ENCODE assay signal across 8 cellular contexts in genomic region chr3:71955549-71956373, GRCh38.
DNase-seq lines count a peak whose midpoint lies in the region; ATAC-seq and TF ChIP-seq lines count a peak whose summit lies in the region.

No MANE protein-coding gene starts in this region.

- H4K20me1 ChIP-seq in HCT116 (ENCODE audit: insufficient read depth), result no peaks in the 10 kb centered on the region

- H3K36me3 ChIP-seq in HCT116 (ENCODE audit: control insufficient read depth in 1 of 2, insufficient read depth in 2 of 2, low read length in 2 of 2), result no peaks in the 10 kb centered on the region

- RAD21 ChIA-PET in HCT116 (lab: Charles Lee; ENCODE audit: low non-redundant PET in 1 of 2, low total read pairs in 2 of 2, uncharacterized antibody in 2 of 2, unreplicated experiment in 2 of 2), result no interaction called here

- no peak overlapping the region for H3K4me3 ChIP-seq in HCT116 (replicated peaks in 1 of 2; ENCODE audit: low read depth in 1 of 2, low read length in 2 of 2)

- H3K4me3 Mint-ChIP-seq in activated naive CD4-positive, alpha-beta T cell treated with anti-CD3 and anti-CD28 coated beads, Interleukin-2, amount 10 ng/mL, durations not matched to agents 7 days and 5 days, result no peak overlapping the region
- H3K4me3 Mint-ChIP-seq in progenitor cell of endocrine pancreas (ENCODE audit: low read depth), result no peak overlapping the region

- peak overlapping the region; percentile 24 for H3K27ac Mint-ChIP-seq in activated naive CD4-positive, alpha-beta T cell treated with anti-CD3 and anti-CD28 coated beads, Interleukin-2, amount 10 ng/mL, durations not matched to agents 7 days and 5 days
- H3K27ac Mint-ChIP-seq in progenitor cell of endocrine pancreas, result no peak overlapping the region

- H3K9me3 ChIP-seq in HCT116 (ENCODE audit: control insufficient read depth in 1 of 2, insufficient read depth in 1 of 2, low read depth in 1 of 2, low read length in 2 of 2), result no peaks in the 10 kb centered on the region

- intact Hi-C loops in HCT116 (cut with micrococcal nuclease), result loop anchor here (1.0 kb wide), 2 partner anchors 310 to 863 kb away; no protein-coding TSS in a partner anchor
- intact Hi-C loops in cardiac septum (cut with DNase I), result loop anchor here (1.0 to 10.0 kb wide), 3 partner anchors 231 to 867 kb away; partner anchors contain the start of gene EIF4E3

- peak; percentile 89 for TF ChIP-seq RAD21 in HCT116 (IDR thresholded peaks at IDR 0.05; ENCODE audit: low read depth)

- BruUV-seq in HCT116 (replicated peaks; lab: Mats Ljungman, UMichigan), result no TSS peak

- CTCF ChIA-PET in HCT116 (lab: Charles Lee), result interaction anchor here (0.6 to 2.2 kb wide), 13 partner anchors 8 to 867 kb away, joined by 3 to 9 read pairs (median 4); no protein-coding TSS in a partner anchor
- CTCF ChIA-PET in activated naive CD4-positive, alpha-beta T cell treated with anti-CD3 and anti-CD28 coated beads, Interleukin-2, amount 10 ng/mL, durations not matched to agents 7 days and 5 days (lab: Charles Lee), result interaction anchor here (0.7 to 1.4 kb wide), 3 partner anchors 221 to 867 kb away, joined by 3 to 6 read pairs (median 4); no protein-coding TSS in a partner anchor

- no peaks in the 10 kb centered on the region for H3K9me2 ChIP-seq in HCT116 (ENCODE audit: insufficient read depth)

- no peaks in the 10 kb centered on the region for H3K9me3 Mint-ChIP-seq in activated naive CD4-positive, alpha-beta T cell treated with anti-CD3 and anti-CD28 coated beads, Interleukin-2, amount 10 ng/mL, durations not matched to agents 7 days and 5 days
- H3K9me3 Mint-ChIP-seq in progenitor cell of endocrine pancreas (ENCODE audit: low read depth), result no peaks in the 10 kb centered on the region

- H3K27me3 Mint-ChIP-seq in activated naive CD4-positive, alpha-beta T cell treated with anti-CD3 and anti-CD28 coated beads, Interleukin-2, amount 10 ng/mL, durations not matched to agents 7 days and 5 days, result no peaks in the 10 kb centered on the region
- H3K27me3 Mint-ChIP-seq in progenitor cell of endocrine pancreas, result peaks cover 9% of the 10 kb centered on the region

- no peak overlapping the region for H3K4me2 ChIP-seq in HCT116 (ENCODE audit: low read length)

- DNase-seq in DMS 273 treated with DMSO at 0.1 percent for 48 hours (lab: John Stamatoyannopoulos, UW) (peak; percentile 8), HCT116 (ENCODE audit: low read depth, low spot score) (peak; percentile 45), NCI-H510A treated with DMSO at 0.1 percent for 48 hours (lab: John Stamatoyannopoulos, UW) (peak; percentile 26), cardiac septum (ENCODE audit: low spot score) (peak; percentile 81), progenitor cell of endocrine pancreas (ENCODE audit: low spot score, unreplicated experiment) (peak; percentile 38), 8988T (no peak)
- peak; percentile 26 for DNase-seq in activated naive CD4-positive, alpha-beta T cell treated with anti-CD3 and anti-CD28 coated beads, Interleukin-2, amount 10 ng/mL, durations not matched to agents 7 days and 5 days

- no peak overlapping the region for H2AFZ ChIP-seq in HCT116 (ENCODE audit: low read depth, low read length, poor library complexity, severe bottlenecking)

- ATAC-seq in HCT116 (peak; percentile 86), HG02759 (IDR thresholded peaks at IDR 0.05; ENCODE audit: unreplicated experiment) (no peak)

- POLR2A ChIA-PET in HCT116 (lab: Charles Lee), result no interaction called here

- H3K36me3 Mint-ChIP-seq in activated naive CD4-positive, alpha-beta T cell treated with anti-CD3 and anti-CD28 coated beads, Interleukin-2, amount 10 ng/mL, durations not matched to agents 7 days and 5 days, result no peaks in the 10 kb centered on the region
- no peaks in the 10 kb centered on the region for H3K36me3 Mint-ChIP-seq in progenitor cell of endocrine pancreas (ENCODE audit: insufficient read depth)

- H3K79me2 ChIP-seq in HCT116 (ENCODE audit: insufficient read depth, low read length), result no peaks in the 10 kb centered on the region

- H3K9ac ChIP-seq in HCT116 (ENCODE audit: low read length), result no peak overlapping the region

- H3K27ac ChIP-seq in HCT116 (ENCODE audit: low read depth, low read length), result no peak overlapping the region

- H3K27me3 ChIP-seq in HCT116 (ENCODE audit: insufficient read depth, low read length), result peaks cover 20% of the 10 kb centered on the region; the same call in 1 of the 2 replicates

- peaks cover 0 to 3% of the 10 kb centered on the region in 2 experiments; a peak in 1 of 4 replicates for H3K4me1 ChIP-seq in HCT116 (ENCODE audit: control insufficient read depth in 1 of 2, insufficient read depth in 2 of 2, low read length in 2 of 2)

- peak; percentile 68 to 78 (median 72); a peak in 5 of 6 replicates for TF ChIP-seq CTCF in HCT116 (IDR thresholded peaks at IDR 0.05 in 2 of 3, conservative IDR thresholded peaks at IDR 0.05 in 1 of 3; ENCODE audit: borderline replicate concordance in 1 of 3, insufficient read depth in 1 of 3, low read depth in 2 of 3, low read length in 2 of 3)
- TF ChIP-seq CTCF in progenitor cell of endocrine pancreas (IDR thresholded peaks at IDR 0.05; ENCODE audit: unreplicated experiment), result peak; percentile 76

- no peak for TF ChIP-seq POLR2A in HCT116 (IDR thresholded peaks at IDR 0.05; ENCODE audit: borderline replicate concordance, extremely low read depth, insufficient read depth, insufficient read length)

- peaks cover 26% of the 10 kb centered on the region for H3K4me1 Mint-ChIP-seq in activated naive CD4-positive, alpha-beta T cell treated with anti-CD3 and anti-CD28 coated beads, Interleukin-2, amount 10 ng/mL, durations not matched to agents 7 days and 5 days
- H3K4me1 Mint-ChIP-seq in progenitor cell of endocrine pancreas (ENCODE audit: low read depth), result peaks cover 3% of the 10 kb centered on the region

TF ChIP-seq in HCT116, 20 proteins besides CTCF, POLR2A, EP300 and RAD21:
- peak; percentile 56 for TF ChIP-seq POLR2AphosphoS5 (IDR thresholded peaks at IDR 0.05; ENCODE audit: low read depth, low read length)
- TF ChIP-seq EZH2 (IDR thresholded peaks at IDR 0.05), result no peak
- TF ChIP-seq EZH2phosphoT487 (IDR thresholded peaks at IDR 0.05; ENCODE audit: borderline replicate concordance), result no peak
- TF ChIP-seq TCF7L2 (IDR thresholded peaks at IDR 0.05; ENCODE audit: borderline replicate concordance, extremely low read depth, insufficient read depth, insufficient read length), result no peak
- no peak for TF ChIP-seq EGR1 (IDR thresholded peaks at IDR 0.05; ENCODE audit: low read depth)
- no peak for TF ChIP-seq SIN3A (IDR thresholded peaks at IDR 0.05; ENCODE audit: low read depth)
